ENCODE assay signal across 20 cellular contexts in the genomic region with DNA sequence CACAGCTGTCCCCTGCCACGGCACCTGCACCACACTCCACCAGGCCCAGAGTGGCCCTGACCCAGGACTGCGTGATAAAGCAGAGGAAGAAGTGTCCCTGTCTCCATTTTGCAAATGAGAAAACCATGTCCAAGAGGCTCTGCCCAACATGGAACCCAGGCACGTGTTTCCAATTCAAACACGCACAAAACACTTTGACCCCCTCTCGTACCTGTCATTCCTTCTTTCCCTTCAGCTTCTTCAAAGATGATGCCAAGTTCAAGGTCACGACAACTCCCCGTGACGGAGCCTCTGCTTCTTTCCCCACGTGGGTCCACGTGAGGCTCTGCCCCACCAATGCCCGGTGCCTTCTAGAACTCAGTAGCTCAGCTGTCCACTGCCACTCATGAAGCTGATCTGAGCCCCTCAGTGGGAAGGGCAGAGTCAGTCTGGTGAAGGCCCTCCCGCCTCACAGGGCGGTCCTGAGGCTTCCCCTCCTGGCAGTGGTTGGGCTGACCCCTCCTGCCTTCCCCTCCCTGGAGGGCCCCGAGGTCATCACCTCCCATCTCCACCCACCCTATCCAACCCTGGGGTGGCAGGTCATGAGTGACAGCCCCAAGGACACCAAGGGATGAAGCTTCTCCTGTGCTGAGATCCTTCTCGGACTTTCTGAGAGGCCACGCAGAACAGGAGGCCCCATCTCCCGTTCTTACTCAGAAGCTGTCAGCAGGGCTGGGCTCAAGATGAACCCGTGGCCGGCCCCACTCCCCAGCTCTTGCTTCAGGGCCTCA. TPM values are rescaled to one million over a fixed set of nuclear protein-coding genes. Genes with fewer than 3 reads are reported as not detected.
DNase-seq lines count a peak whose midpoint lies in the region; ATAC-seq and TF ChIP-seq lines count a peak whose summit lies in the region.
"Had no signal": no experiment of that assay in that cellular context is flagged by ENCODE, and none has a peak within 500 bp of the region (broad histone marks: within the 10 kb centered on the region; RNA-seq: fewer than 3 reads in every experiment).

No MANE protein-coding gene starts in this region.

- H3K4me1 ChIP-seq in right cardiac atrium (ENCODE audit: control insufficient read depth, insufficient read depth, low read length) (no peaks in the 10 kb centered on the region), endodermal cell (ENCODE audit: control insufficient read depth, insufficient read depth, low read length) (peaks cover 19% of the 10 kb centered on the region), osteoblast (ENCODE audit: insufficient read depth, low read length) (no peaks in the 10 kb centered on the region)

- ATAC-seq in right cardiac atrium (peak; percentile 24 to 36), left ventricle myocardium superior (no peak), GM19324 (IDR thresholded peaks at IDR 0.05; ENCODE audit: low FRiP score, unreplicated experiment) (no peak), GM21717 (IDR thresholded peaks at IDR 0.05; ENCODE audit: unreplicated experiment) (no peak)
- ATAC-seq: HepG2, PC-3 had no signal

- H3K27me3 Mint-ChIP-seq in endodermal cell (ENCODE audit: insufficient read depth) = peaks cover 1% of the 10 kb centered on the region

- H3K79me2 ChIP-seq in osteoblast (ENCODE audit: insufficient read depth, low read length) = no peaks in the 10 kb centered on the region

- H3K27me3 ChIP-seq in right cardiac atrium (ENCODE audit: control insufficient read depth, insufficient read depth) = no peaks in the 10 kb centered on the region
- H3K27me3 ChIP-seq in endodermal cell (ENCODE audit: control insufficient read depth, insufficient read depth, low read length, poor library complexity, severe bottlenecking) = no peaks in the 10 kb centered on the region
- no peaks in the 10 kb centered on the region for H3K27me3 ChIP-seq in osteoblast (ENCODE audit: insufficient read depth, low read length)
- H3K27me3 ChIP-seq in brain microvascular endothelial cell (replicated peaks) = no peaks in the 10 kb centered on the region

- H3K4me3 ChIP-seq in right cardiac atrium (ENCODE audit: low read length) (no peak overlapping the region), endodermal cell (ENCODE audit: low read length) (no peak overlapping the region), osteoblast (ENCODE audit: insufficient read depth, low read length) (no peak overlapping the region), brain microvascular endothelial cell (ENCODE audit: low read depth, low read length) (no peak overlapping the region)

- H3K36me3 ChIP-seq in endodermal cell (ENCODE audit: control insufficient read depth, insufficient read depth, low read length) (no peaks in the 10 kb centered on the region), osteoblast (ENCODE audit: insufficient read depth, low read length) (no peaks in the 10 kb centered on the region), brain microvascular endothelial cell (replicated peaks) (no peaks in the 10 kb centered on the region)

- no peak overlapping the region for H3K27ac ChIP-seq in right cardiac atrium (ENCODE audit: low read length)
- no peak overlapping the region for H3K27ac ChIP-seq in endodermal cell (ENCODE audit: low read depth, low read length)
- no peak overlapping the region for H3K27ac ChIP-seq in osteoblast (ENCODE audit: low read depth, low read length)
- H3K27ac ChIP-seq in brain microvascular endothelial cell = no peak overlapping the region

- H3K9me3 ChIP-seq in right cardiac atrium (ENCODE audit: control insufficient read depth, low read length) (no peaks in the 10 kb centered on the region), endodermal cell (ENCODE audit: control insufficient read depth, low read length) (peaks cover 4% of the 10 kb centered on the region), osteoblast (ENCODE audit: low read depth, low read length) (no peaks in the 10 kb centered on the region)

- intact Hi-C loops in right cardiac atrium (cut with DNase I) = no loop called here
- intact Hi-C loops in left ventricle myocardium superior (cut with micrococcal nuclease) = no loop called here

- no peak overlapping the region for H3K4me3 Mint-ChIP-seq in endodermal cell
- H3K4me3 Mint-ChIP-seq: HFFc6 had no signal

- TF ChIP-seq CTCF in endodermal cell (conservative IDR thresholded peaks at IDR 0.05) = no peak
- TF ChIP-seq CTCF in osteoblast (IDR thresholded peaks at IDR 0.05; ENCODE audit: extremely low read depth, low read depth, low read length) = no peak
- no peak for TF ChIP-seq CTCF in brain microvascular endothelial cell (IDR thresholded peaks at IDR 0.05; ENCODE audit: low read depth, low read length, missing control alignments)

- no peaks in the 10 kb centered on the region for H3K36me3 Mint-ChIP-seq in endodermal cell (ENCODE audit: low read depth)

- no peak overlapping the region for H3K27ac Mint-ChIP-seq in endodermal cell
- H3K27ac Mint-ChIP-seq: HFFc6 had no signal

- no peak overlapping the region for H3K9ac ChIP-seq in endodermal cell (ENCODE audit: extremely low read depth, low read length, poor library complexity, severe bottlenecking)

- H3K4me1 Mint-ChIP-seq in endodermal cell = peaks cover 22% of the 10 kb centered on the region

- H3K4me2 ChIP-seq in osteoblast (ENCODE audit: insufficient read depth, low read length) = no peak overlapping the region

- H2AFZ ChIP-seq in osteoblast (ENCODE audit: low read length) = no peak overlapping the region

- H4K20me1 ChIP-seq in osteoblast (ENCODE audit: insufficient read depth, low read length) = no peaks in the 10 kb centered on the region

- H3K9me3 Mint-ChIP-seq in endodermal cell = no peaks in the 10 kb centered on the region
- H3K9me3 Mint-ChIP-seq: HFFc6 had no signal

- in situ Hi-C loops in brain microvascular endothelial cell (cut with HindIII; ENCODE audit: low pct_ligation_motif_present, low sequenced_read_pairs) = no loop called here

- no peak for DNase-seq in right cardiac atrium
- no peak for DNase-seq in left ventricle myocardium superior
- peak; percentile 22 for DNase-seq in endodermal cell
- DNase-seq in osteoblast (ENCODE audit: insufficient read length, low spot score, missing footprints) = peak; percentile 50
- DNase-seq in T1000 (lab: John Stamatoyannopoulos, UW) = no peak
- no peak for DNase-seq in brain microvascular endothelial cell
- DNase-seq: C1 segment of cervical spinal cord, HFFc6, NCI-H1048, NCI-H1436 treated with DMSO at 0.1 percent for 48 hours, NCI-H2029 treated with DMSO at 0.1 percent for 48 hours, NCI-H510A, NCI-H82, PC-3 had no signal

- WGBS in right cardiac atrium = 87% methylated on average over 19 of the region's 19 CpGs
- WGBS in endodermal cell (ENCODE audit: insufficient coverage in 1 of 2, insufficient read length in 1 of 2), 2 experiments = 88 to 97% methylated on average over 10 to 19 of the region's 19 CpGs

RNA-seq across cellular contexts. Expression of a gene that starts 19.0 kb away (rescaled TPM):
- total RNA-seq in right cardiac atrium (not detected), left ventricle myocardium superior (not detected), endodermal cell (not detected), osteoblast (not detected in 2 replicates)
- not detected for polyA plus RNA-seq in right cardiac atrium
- not detected for polyA plus RNA-seq in endodermal cell (2013, experiment 1 of 2)
- not detected for polyA plus RNA-seq in endodermal cell (2013, experiment 2 of 2)
- total RNA-seq: A172, H4, HepG2, HFFc6, MCF 10A, PC-3 had no signal
- polyA plus RNA-seq: HepG2 had no signal

RNA-seq across cellular contexts. Expression of a gene that starts 44.4 kb away (rescaled TPM):
- total RNA-seq in right cardiac atrium (not detected), left ventricle myocardium superior (not detected), endodermal cell (not detected), osteoblast (not detected in 2 replicates)
- not detected for polyA plus RNA-seq in right cardiac atrium
- not detected for polyA plus RNA-seq in endodermal cell (2013, experiment 1 of 2)
- not detected for polyA plus RNA-seq in endodermal cell (2013, experiment 2 of 2)
- total RNA-seq: A172, H4, HepG2, HFFc6, PC-3 had no signal
- polyA plus RNA-seq: HepG2 had no signal

Comparison
In these comparisons a context has a peak if more than half of its experiments do, and no peak if none do; other contexts are left out.
1. ATAC-seq: peak in right cardiac atrium (2 of 2); none in left ventricle myocardium superior (single experiment), GM19324 (single experiment) and GM21717 (single experiment).
2. DNase-seq: peak in endodermal cell (single experiment) and osteoblast (single experiment); none in right cardiac atrium (0 of 3), left ventricle myocardium superior (single experiment), T1000 (single experiment) and brain microvascular endothelial cell (single experiment).